Comparison of ENCODE assay signal across 8 cellular contexts in the genomic region with DNA sequence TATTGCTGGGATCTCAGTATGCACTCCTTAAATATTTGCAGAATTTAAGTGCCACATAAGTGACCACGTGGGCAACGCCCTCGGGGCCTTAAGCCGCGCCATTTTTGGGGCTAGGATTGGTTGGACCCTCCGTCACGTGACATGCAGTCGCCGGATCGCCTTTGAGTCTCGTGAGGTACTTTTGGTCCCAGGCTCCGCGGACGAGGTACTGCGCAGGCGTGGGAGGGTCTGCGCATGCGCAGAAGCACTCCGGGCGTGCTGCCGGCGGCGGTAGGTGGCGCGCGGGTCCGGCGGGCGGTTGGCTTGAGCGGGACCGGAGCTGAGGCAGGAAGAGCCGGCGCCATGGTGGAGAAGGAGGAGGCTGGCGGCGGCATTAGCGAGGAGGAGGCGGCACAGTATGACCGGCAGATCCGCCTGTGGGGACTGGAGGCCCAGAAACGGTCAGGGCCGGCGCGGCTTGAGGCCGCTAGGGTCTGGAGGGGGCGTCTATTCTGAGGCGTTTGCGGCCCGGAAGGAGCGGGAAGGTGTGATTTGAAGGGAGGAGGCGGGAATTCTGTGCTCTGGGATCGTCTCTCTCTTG. TPM values are rescaled to one million over a fixed set of nuclear protein-coding genes. Genes with fewer than 3 reads are reported as not detected.
DNase-seq lines count a peak whose midpoint lies in the region; ATAC-seq and TF ChIP-seq lines count a peak whose summit lies in the region.

Gene SAE1, plus strand, starts transcription at position 247 of the 580 bp plus-strand sequence. Its CDS starts 96 bp downstream, at position 343.

- peak; percentile 89 for DNase-seq in DMS114 treated with DMSO at 0.1 percent for 48 hours (lab: John Stamatoyannopoulos, UW; ENCODE audit: unreplicated experiment)
- peak; percentile 94 for DNase-seq in OCI-M2 (lab: John Stamatoyannopoulos, UW; ENCODE audit: unreplicated experiment)
- DNase-seq in activated T-cell treated with anti-CD3 and anti-CD28 coated beads for 48 hours (ENCODE audit: low read depth), result peak; percentile 96
- DNase-seq in epithelial cell of proximal tubule (ENCODE audit: low read depth), result peak; percentile 64
- DNase-seq in mucosa of gallbladder (ENCODE audit: low spot score), result peak; percentile 94
- DNase-seq in stimulated activated CD8-positive, alpha-beta memory T cell treated with anti-CD3 and anti-CD28 coated beads, Interleukin-4, amount 100 ng/mL, for 4 hours (ENCODE audit: low read depth in 2 of 2, low spot score in 1 of 2), result peak; percentile 72 to 82

- peak within 1 kb of the TSS; percentile 84 for H3K4me3 ChIP-seq in epithelial cell of proximal tubule (ENCODE audit: low read depth, low read length)

- TF ChIP-seq EP300 in Ishikawa (IDR thresholded peaks at IDR 0.05; ENCODE audit: borderline replicate concordance), result peak; percentile 29; the same call in 1 of the 2 replicates

- peak; percentile 84 for ATAC-seq in GM21528 (IDR thresholded peaks at IDR 0.05; ENCODE audit: low FRiP score, unreplicated experiment)

- TF ChIP-seq RAD21 in Ishikawa (IDR thresholded peaks at IDR 0.05; ENCODE audit: low read depth), result peak; percentile 33; the same call in 1 of the 2 replicates

- TF ChIP-seq CTCF in epithelial cell of proximal tubule (conservative IDR thresholded peaks at IDR 0.05; ENCODE audit: low read depth, low read length), result peak; percentile 43

TF ChIP-seq in Ishikawa, 13 proteins besides CTCF, POLR2A, EP300 and RAD21:
- TF ChIP-seq TEAD4 (IDR thresholded peaks at IDR 0.05) (peak; percentile 10; the same call in 1 of the 2 replicates), CEBPB (IDR thresholded peaks at IDR 0.05) (no peak), NFIC (IDR thresholded peaks at IDR 0.05) (0 out of 2 replicates have a peak, but pooled peaks have one; percentile 44), TCF12 (IDR thresholded peaks at IDR 0.05; ENCODE audit: low read depth) (peak; percentile 68), TAF1 (IDR thresholded peaks at IDR 0.05; ENCODE audit: low read depth) (peak; percentile 96), YY1 (IDR thresholded peaks at IDR 0.05; ENCODE audit: low read depth) (peak; percentile 84), CREB1 (IDR thresholded peaks at IDR 0.05; ENCODE audit: low read depth) (no peak), ZBTB7A (IDR thresholded peaks at IDR 0.05; ENCODE audit: low read depth) (peak; percentile 76; the same call in 1 of the 2 replicates), FOXM1 (IDR thresholded peaks at IDR 0.05; ENCODE audit: borderline replicate concordance, low read depth) (no peak), REST (IDR thresholded peaks at IDR 0.05; ENCODE audit: low read depth) (0 out of 2 replicates have a peak, but pooled peaks have one; percentile 13), EGR1 (IDR thresholded peaks at IDR 0.05) (peak; percentile 34), MAX (IDR thresholded peaks at IDR 0.05) (peak; percentile 100)
- TF ChIP-seq, protein P1, sequence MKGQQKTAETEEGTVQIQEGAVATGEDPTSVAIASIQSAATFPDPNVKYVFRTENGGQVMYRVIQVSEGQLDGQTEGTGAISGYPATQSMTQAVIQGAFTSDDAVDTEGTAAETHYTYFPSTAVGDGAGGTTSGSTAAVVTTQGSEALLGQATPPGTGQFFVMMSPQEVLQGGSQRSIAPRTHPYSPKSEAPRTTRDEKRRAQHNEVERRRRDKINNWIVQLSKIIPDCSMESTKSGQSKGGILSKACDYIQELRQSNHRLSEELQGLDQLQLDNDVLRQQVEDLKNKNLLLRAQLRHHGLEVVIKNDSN (IDR thresholded peaks at IDR 0.05), result peak; percentile 99

RNA-seq across cellular contexts. Expression of gene SAE1, which starts in this region (rescaled TPM):
- total RNA-seq in epithelial cell of proximal tubule (140 and 236 TPM in 2 replicates), mucosa of gallbladder (57.4 TPM)

Comparison
In these comparisons a context has a peak if more than half of its experiments do, and no peak if none do; other contexts are left out.
1. Peak in every context shown above with its lines: DNase-seq, ATAC-seq and H3K4me3 ChIP-seq.